In the genomic region with DNA sequence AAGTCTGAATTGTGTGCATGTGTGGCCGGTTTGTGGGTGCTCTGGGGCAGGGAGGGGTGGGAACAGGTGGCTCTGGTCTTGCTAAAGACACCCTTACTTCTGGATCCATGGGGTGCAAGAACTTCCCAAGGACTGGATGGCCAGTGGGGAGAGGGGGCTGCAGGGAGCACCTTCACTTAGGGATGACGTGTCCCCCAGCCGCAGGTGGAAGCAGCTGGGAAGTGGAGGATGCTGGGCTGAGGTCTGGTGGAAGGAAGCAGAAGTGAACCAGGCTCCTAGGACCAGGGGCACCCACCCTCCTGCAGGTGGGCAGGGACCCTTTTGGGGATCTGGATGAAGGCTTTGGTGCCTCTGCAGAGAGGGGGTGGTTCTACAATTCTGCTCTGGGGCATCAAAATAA, we compare ENCODE assay signal across 16 cellular contexts. TPM values are rescaled to one million over a fixed set of nuclear protein-coding genes. Genes with fewer than 3 reads are reported as not detected.
A peak's percentile ranks its signal among the peaks of the same experiment; 100 is the strongest.
DNase-seq lines count a peak whose midpoint lies in the region; ATAC-seq and TF ChIP-seq lines count a peak whose summit lies in the region.
"Had no signal": no experiment of that assay in that cellular context is flagged by ENCODE, and none has a peak within 500 bp of the region (broad histone marks: within the 10 kb centered on the region; RNA-seq: fewer than 3 reads in every experiment).

No MANE protein-coding gene starts in this region.

- H3K9me2 ChIP-seq in SU-DHL-6 (replicated peaks; ENCODE audit: insufficient read depth, low read length), result no peaks in the 10 kb centered on the region

- DNase-seq in lower lobe of right lung, result peak; percentile 19
- DNase-seq: AML-193; Caco-2; Calu3; CD4-positive, alpha-beta T cell; CD8-positive, alpha-beta T cell; DMS79 treated with DMSO at 0.1 percent for 48 hours; GF-D8 had no signal

- H3K36me3 ChIP-seq in HEK293 (ENCODE audit: control insufficient read depth in 2 of 2, insufficient read depth in 1 of 2, low read length in 2 of 2) (peaks cover 0 to 8% of the 10 kb centered on the region in 2 experiments; a peak in 1 of 3 replicates), SU-DHL-6 (ENCODE audit: low read length) (no peaks in the 10 kb centered on the region), lower lobe of right lung (no peaks in the 10 kb centered on the region)

- CTCF ChIA-PET in HEK293 (lab: Yijun Ruan, JAX), result interaction anchor here (0.7 to 10.7 kb wide), 10 partner anchors 13 to 544 kb away, joined by 3 to 380 read pairs (median 6); a partner anchor contains a TSS

- no peaks in the 10 kb centered on the region for H3K9me3 ChIP-seq in HEK293 (ENCODE audit: control insufficient read depth, insufficient read depth, low read depth, low read length)
- H3K9me3 ChIP-seq in SU-DHL-6 (ENCODE audit: insufficient read depth, low read length), result no peaks in the 10 kb centered on the region
- H3K9me3 ChIP-seq in lower lobe of right lung, result no peaks in the 10 kb centered on the region
- H3K9me3 ChIP-seq: A549; BLaER1 treated with 17β-estradiol and CSF1 and Interleukin-3, amounts not matched to agents 10 nM and 100 nM; Caco-2 had no signal

- POLR2A ChIA-PET in HEK293 (lab: Yijun Ruan, JAX), result no interaction called here

- H3K9ac ChIP-seq in SU-DHL-6 (ENCODE audit: low read length), result no peak overlapping the region

- no peak overlapping the region for H3K4me3 ChIP-seq in HEK293 (ENCODE audit: low read depth, low read length)
- H3K4me3 ChIP-seq in SU-DHL-6 (ENCODE audit: insufficient read depth, low read length, poor library complexity, severe bottlenecking), result no peak overlapping the region
- H3K4me3 ChIP-seq in lower lobe of right lung, result no peak overlapping the region
- H3K4me3 ChIP-seq: A549; BLaER1 treated with 17β-estradiol and CSF1 and Interleukin-3, amounts not matched to agents 10 nM and 100 nM had no signal

- H3K4me2 ChIP-seq in SU-DHL-6 (ENCODE audit: low read depth, low read length, poor library complexity, severe bottlenecking), result no peak overlapping the region
- H3K4me2 ChIP-seq: A549; BLaER1 treated with 17β-estradiol and CSF1 and Interleukin-3, amounts not matched to agents 10 nM and 100 nM had no signal

- H4K20me1 ChIP-seq in SU-DHL-6 (ENCODE audit: low read depth, low read length), result no peaks in the 10 kb centered on the region; the same call in 1 of the 2 replicates
- H4K20me1 ChIP-seq: BLaER1 treated with 17β-estradiol and CSF1 and Interleukin-3, amounts not matched to agents 10 nM and 100 nM had no signal

- intact Hi-C loops in lower lobe of right lung (cut with DNase I), result no loop called here

- TF ChIP-seq CTCF in HEK293 (tag by site-specific recombination; IDR thresholded peaks at IDR 0.05) (no peak), SU-DHL-6 (IDR thresholded peaks at IDR 0.05; ENCODE audit: insufficient read depth, low read length, poor library complexity, severe bottlenecking) (no peak), lower lobe of right lung (IDR thresholded peaks at IDR 0.05) (no peak)

- H3K27ac ChIP-seq in HEK293 (ENCODE audit: extremely low read depth, low read depth, low read length) (no peak overlapping the region), SU-DHL-6 (ENCODE audit: low read depth, low read length) (0 out of 2 replicates have a peak overlapping the region, but pooled peaks have one; percentile 5), lower lobe of right lung (no peak overlapping the region)
- H3K27ac ChIP-seq: 22Rv1, A549, C4-2B had no signal

- ATAC-seq in lower lobe of right lung, result no peak
- no peak for ATAC-seq in GM19035 (IDR thresholded peaks at IDR 0.05; ENCODE audit: unreplicated experiment)
- ATAC-seq in HG02623 (IDR thresholded peaks at IDR 0.05; ENCODE audit: unreplicated experiment), result no peak
- ATAC-seq: A549; CD8-positive, alpha-beta T cell had no signal

- no peaks in the 10 kb centered on the region for H3K4me1 ChIP-seq in HEK293 (ENCODE audit: control insufficient read depth, insufficient read depth, low read length)
- H3K4me1 ChIP-seq in lower lobe of right lung, result peaks cover 48% of the 10 kb centered on the region
- H3K4me1 ChIP-seq: A549 had no signal

- peaks cover 12% of the 10 kb centered on the region; the same call in 1 of the 2 replicates for H3K79me2 ChIP-seq in SU-DHL-6 (ENCODE audit: insufficient read depth, low read length)

- no peaks in the 10 kb centered on the region for H3K27me3 ChIP-seq in SU-DHL-6 (ENCODE audit: low read length)
- no peaks in the 10 kb centered on the region for H3K27me3 ChIP-seq in lower lobe of right lung (ENCODE audit: low read depth)
- H3K27me3 ChIP-seq: BLaER1 treated with 17β-estradiol and CSF1 and Interleukin-3, amounts not matched to agents 10 nM and 100 nM had no signal

- H2AFZ ChIP-seq in SU-DHL-6 (ENCODE audit: low read depth, low read length, severe bottlenecking), result no peak overlapping the region

- peaks cover 26% of the 10 kb centered on the region for H3F3A ChIP-seq in SU-DHL-6 (ENCODE audit: insufficient read depth)

TF ChIP-seq in HEK293, 187 proteins besides CTCF, POLR2A, EP300 and RAD21:
- TF ChIP-seq SP3 (tag by site-specific recombination; IDR thresholded peaks at IDR 0.05) (no peak), ZFP37 (tag by site-specific recombination; IDR thresholded peaks at IDR 0.05) (no peak), SCRT2 (tag by site-specific recombination; IDR thresholded peaks at IDR 0.05) (0 out of 2 replicates have a peak, but pooled peaks have one; percentile 14)
- TF ChIP-seq, protein P1, sequence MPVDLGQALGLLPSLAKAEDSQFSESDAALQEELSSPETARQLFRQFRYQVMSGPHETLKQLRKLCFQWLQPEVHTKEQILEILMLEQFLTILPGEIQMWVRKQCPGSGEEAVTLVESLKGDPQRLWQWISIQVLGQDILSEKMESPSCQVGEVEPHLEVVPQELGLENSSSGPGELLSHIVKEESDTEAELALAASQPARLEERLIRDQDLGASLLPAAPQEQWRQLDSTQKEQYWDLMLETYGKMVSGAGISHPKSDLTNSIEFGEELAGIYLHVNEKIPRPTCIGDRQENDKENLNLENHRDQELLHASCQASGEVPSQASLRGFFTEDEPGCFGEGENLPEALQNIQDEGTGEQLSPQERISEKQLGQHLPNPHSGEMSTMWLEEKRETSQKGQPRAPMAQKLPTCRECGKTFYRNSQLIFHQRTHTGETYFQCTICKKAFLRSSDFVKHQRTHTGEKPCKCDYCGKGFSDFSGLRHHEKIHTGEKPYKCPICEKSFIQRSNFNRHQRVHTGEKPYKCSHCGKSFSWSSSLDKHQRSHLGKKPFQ (tag by site-specific recombination; IDR thresholded peaks at IDR 0.05), result no peak
- TF ChIP-seq, protein P2, sequence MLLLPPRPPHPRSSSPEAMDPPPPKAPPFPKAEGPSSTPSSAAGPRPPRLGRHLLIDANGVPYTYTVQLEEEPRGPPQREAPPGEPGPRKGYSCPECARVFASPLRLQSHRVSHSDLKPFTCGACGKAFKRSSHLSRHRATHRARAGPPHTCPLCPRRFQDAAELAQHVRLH (tag by site-specific recombination; IDR thresholded peaks at IDR 0.05), result no peak

RNA-seq across cellular contexts. Expression of a gene that starts 9.9 kb away (rescaled TPM):
- total RNA-seq in lower lobe of right lung, result 27.7 TPM

RNA-seq across cellular contexts. Expression of a gene that starts 28.2 kb away (rescaled TPM):
- 327 TPM for total RNA-seq in lower lobe of right lung

RNA-seq across cellular contexts. Expression of a gene that starts 35.4 kb away (rescaled TPM):
- total RNA-seq in lower lobe of right lung, result 41.5 TPM

RNA-seq across cellular contexts. Expression of a gene that starts 40.4 kb away (rescaled TPM):
- 67.9 TPM for total RNA-seq in lower lobe of right lung
